Comparison of ENCODE assay signal across 20 cellular contexts in genomic region chr1:154621875-154622274, GRCh38. TPM values are rescaled to one million over a fixed set of nuclear protein-coding genes. Genes with fewer than 3 reads are reported as not detected.
DNase-seq lines count a peak whose midpoint lies in the region; ATAC-seq and TF ChIP-seq lines count a peak whose summit lies in the region.
"Had no signal": no experiment of that assay in that cellular context is flagged by ENCODE, and none has a peak within 500 bp of the region (broad histone marks: within the 10 kb centered on the region; RNA-seq: fewer than 3 reads in every experiment).

No MANE protein-coding gene starts in this region.

- no peaks in the 10 kb centered on the region for H3K9me2 ChIP-seq in GM23338 (ENCODE audit: insufficient read depth)

- H3K27me3 Mint-ChIP-seq in T-helper 1 cell treated with Interleukin-12 subunit alpha and Interleukin-12 subunit beta and Interleukin-4 antibody, amounts not matched to agents 30 μg/mL and 1 μg/mL, for 36 hours (ENCODE audit: low read depth): no peaks in the 10 kb centered on the region
- peaks cover 3% of the 10 kb centered on the region for H3K27me3 Mint-ChIP-seq in GM23338 (ENCODE audit: insufficient read depth, low read depth, poor library complexity)
- no peaks in the 10 kb centered on the region for H3K27me3 Mint-ChIP-seq in activated T-helper 17 cell treated with anti-CD3 and anti-CD28 coated beads, Interleukin-2, amount 50 U/mL, for 72 hours
- H3K27me3 Mint-ChIP-seq: stimulated activated naive CD8-positive, alpha-beta T cell treated with anti-CD3 and anti-CD28 coated beads, Interleukin-15, Interleukin-2, amounts not matched to agents 100 ng/mL and 50 ng/mL, for 24 hours had no signal

- TF ChIP-seq CTCF in GM23338 (conservative IDR thresholded peaks at IDR 0.05; ENCODE audit: low read depth in 2 of 2): no peak

- H3K4me3 ChIP-seq in GM23338: no peak overlapping the region
- H3K4me3 ChIP-seq: esophagus squamous epithelium, transverse colon had no signal

- H3K4me1 Mint-ChIP-seq in T-helper 1 cell treated with Interleukin-12 subunit alpha and Interleukin-12 subunit beta and Interleukin-4 antibody, amounts not matched to agents 30 μg/mL and 1 μg/mL, for 36 hours (ENCODE audit: low read depth): peaks cover 43% of the 10 kb centered on the region
- H3K4me1 Mint-ChIP-seq in GM23338: peaks cover 24% of the 10 kb centered on the region
- H3K4me1 Mint-ChIP-seq in activated T-helper 17 cell treated with anti-CD3 and anti-CD28 coated beads, Interleukin-2, amount 50 U/mL, for 72 hours: peaks cover 22% of the 10 kb centered on the region

- no peaks in the 10 kb centered on the region for H3F3A ChIP-seq in GM23338 (replicated peaks; ENCODE audit: low read depth)

- peaks cover 32% of the 10 kb centered on the region for H4K20me1 ChIP-seq in GM23338 (replicated peaks; ENCODE audit: insufficient read depth)

- H3K36me3 ChIP-seq in GM23338 (ENCODE audit: insufficient read depth): no peaks in the 10 kb centered on the region
- H3K36me3 ChIP-seq: transverse colon had no signal

- H3K4me1 ChIP-seq in GM23338 (ENCODE audit: insufficient read depth): peaks cover 14% of the 10 kb centered on the region

- H2AFZ ChIP-seq in GM23338: no peak overlapping the region

- H3K27ac Mint-ChIP-seq in T-helper 1 cell treated with Interleukin-12 subunit alpha and Interleukin-12 subunit beta and Interleukin-4 antibody, amounts not matched to agents 30 μg/mL and 1 μg/mL, for 36 hours: peak overlapping the region; percentile 68
- no peak overlapping the region for H3K27ac Mint-ChIP-seq in GM23338
- H3K27ac Mint-ChIP-seq in activated T-helper 17 cell treated with anti-CD3 and anti-CD28 coated beads, Interleukin-2, amount 50 U/mL, for 72 hours: peak overlapping the region; percentile 46
- H3K27ac Mint-ChIP-seq: stimulated activated naive CD8-positive, alpha-beta T cell treated with anti-CD3 and anti-CD28 coated beads, Interleukin-15, Interleukin-2, amounts not matched to agents 100 ng/mL and 50 ng/mL, for 24 hours; T-helper 2 cell treated with Interferon-gamma antibody and Interleukin-4, amounts not matched to agents 5 μg/mL and 100 μg/mL, for 36 hours had no signal

- no peak for DNase-seq in T-helper 1 cell
- no peak for DNase-seq in GM23338 (ENCODE audit: low spot score)
- no peak for DNase-seq in left ventricle myocardium superior
- DNase-seq in kidney glomerular epithelial cell (lab: John Stamatoyannopoulos, UW): no peak
- no peak for DNase-seq in NCI-H1930 (lab: John Stamatoyannopoulos, UW)
- DNase-seq: activated CD4-positive, CD25-positive, alpha-beta regulatory T cell treated with anti-CD3 and anti-CD28 coated beads, Interleukin-2, amount 50 U/mL, for 72 hours; central memory CD4-positive, alpha-beta T cell; DMS153; esophagus squamous epithelium; NCI-H1694; NCI-H345; SHP77; transverse colon had no signal

- H3K9me3 Mint-ChIP-seq in T-helper 1 cell treated with Interleukin-12 subunit alpha and Interleukin-12 subunit beta and Interleukin-4 antibody, amounts not matched to agents 30 μg/mL and 1 μg/mL, for 36 hours: no peaks in the 10 kb centered on the region
- H3K9me3 Mint-ChIP-seq in GM23338: no peaks in the 10 kb centered on the region
- no peaks in the 10 kb centered on the region for H3K9me3 Mint-ChIP-seq in activated T-helper 17 cell treated with anti-CD3 and anti-CD28 coated beads, Interleukin-2, amount 50 U/mL, for 72 hours
- H3K9me3 Mint-ChIP-seq: stimulated activated naive CD8-positive, alpha-beta T cell treated with anti-CD3 and anti-CD28 coated beads, Interleukin-15, Interleukin-2, amounts not matched to agents 100 ng/mL and 50 ng/mL, for 24 hours; T-helper 2 cell treated with Interferon-gamma antibody and Interleukin-4, amounts not matched to agents 5 μg/mL and 100 μg/mL, for 36 hours had no signal

- no peaks in the 10 kb centered on the region for H3K27me3 ChIP-seq in GM23338 (ENCODE audit: insufficient read depth)
- H3K27me3 ChIP-seq: esophagus squamous epithelium, transverse colon had no signal

- H3K4me2 ChIP-seq in GM23338: no peak overlapping the region

- peak overlapping the region; percentile 73 for H3K27ac ChIP-seq in GM23338 (ENCODE audit: low read depth)
- H3K27ac ChIP-seq: esophagus squamous epithelium, transverse colon had no signal

- intact Hi-C loops in left ventricle myocardium superior (cut with micrococcal nuclease): no loop called here

- H3K36me3 Mint-ChIP-seq in T-helper 1 cell treated with Interleukin-12 subunit alpha and Interleukin-12 subunit beta and Interleukin-4 antibody, amounts not matched to agents 30 μg/mL and 1 μg/mL, for 36 hours (ENCODE audit: low read depth): peaks cover 8% of the 10 kb centered on the region
- peaks cover 6% of the 10 kb centered on the region; the same call in 1 of the 3 replicates for H3K36me3 Mint-ChIP-seq in GM23338 (ENCODE audit: low read depth)
- H3K36me3 Mint-ChIP-seq in activated T-helper 17 cell treated with anti-CD3 and anti-CD28 coated beads, Interleukin-2, amount 50 U/mL, for 72 hours (ENCODE audit: low read depth): peaks cover 78% of the 10 kb centered on the region

- no peak overlapping the region for H3K4me3 Mint-ChIP-seq in T-helper 1 cell treated with Interleukin-12 subunit alpha and Interleukin-12 subunit beta and Interleukin-4 antibody, amounts not matched to agents 30 μg/mL and 1 μg/mL, for 36 hours
- H3K4me3 Mint-ChIP-seq in GM23338: no peak overlapping the region; the same call in 2 of the 3 replicates
- no peak overlapping the region for H3K4me3 Mint-ChIP-seq in activated T-helper 17 cell treated with anti-CD3 and anti-CD28 coated beads, Interleukin-2, amount 50 U/mL, for 72 hours
- H3K4me3 Mint-ChIP-seq: stimulated activated naive CD8-positive, alpha-beta T cell treated with anti-CD3 and anti-CD28 coated beads, Interleukin-15, Interleukin-2, amounts not matched to agents 100 ng/mL and 50 ng/mL, for 24 hours; T-helper 2 cell treated with Interferon-gamma antibody and Interleukin-4, amounts not matched to agents 5 μg/mL and 100 μg/mL, for 36 hours had no signal

- peaks cover 100% of the 10 kb centered on the region for H3K79me2 ChIP-seq in GM23338 (replicated peaks; ENCODE audit: insufficient read depth)

- ATAC-seq in GM23338 (peak; percentile 66), left ventricle myocardium superior (peak; percentile 33), HG03439 (IDR thresholded peaks at IDR 0.05; ENCODE audit: unreplicated experiment) (no peak)
- no peak for ATAC-seq in activated T-helper 17 cell treated with anti-CD3 and anti-CD28 coated beads, Interleukin-2, amount 50 U/mL, for 72 hours (replicated peaks)
- ATAC-seq: sciatic nerve had no signal

TF ChIP-seq in GM23338, 12 proteins besides CTCF, POLR2A, EP300 and RAD21 (continues in another document):
- TF ChIP-seq CREB1 (CRISPR knock-in tag; IDR thresholded peaks at IDR 0.05; ENCODE audit: low read depth) (no peak), ZNF114 (CRISPR knock-in tag; IDR thresholded peaks at IDR 0.05) (no peak), ZNF331 (CRISPR knock-in tag; IDR thresholded peaks at IDR 0.05; ENCODE audit: low read depth) (no peak), JUNB (IDR thresholded peaks at IDR 0.05; ENCODE audit: unreplicated experiment) (no peak), EZH2phosphoT487 (IDR thresholded peaks at IDR 0.05; ENCODE audit: unreplicated experiment) (no peak), EZH2 (IDR thresholded peaks at IDR 0.05; ENCODE audit: low read depth, unreplicated experiment) (no peak)

RNA-seq across cellular contexts. Expression of gene ADAR, which starts 13.9 kb away (rescaled TPM):
- total RNA-seq in GM23338 (2014; rRNA removed; shearing (Covaris generic)): 188 TPM in 2 replicates
- polyA plus RNA-seq in GM23338 (2016; fragmentation: Nextera tagmentation; extraction: Ambion mirVana): 80.0 and 96.4 TPM in 2 replicates
- 100 to 1,000 TPM; 185 to 213 TPM for total RNA-seq in activated T-helper 17 cell treated with anti-CD3 and anti-CD28 coated beads, Interleukin-2, amount 50 U/mL, for 72 hours
- total RNA-seq in left ventricle myocardium superior: 61.3 TPM

RNA-seq across cellular contexts. Expression of gene CHRNB2, which starts 54.3 kb away (rescaled TPM):
- total RNA-seq in GM23338 (2014; rRNA removed; shearing (Covaris generic)): 3.6 and 5.3 TPM in 2 replicates
- 0.73 and 0.92 TPM in 2 replicates for polyA plus RNA-seq in GM23338 (2016; fragmentation: Nextera tagmentation; extraction: Ambion mirVana)
- under 1 TPM in 1 of 2 donors, not detected in 1; 0.05 TPM for total RNA-seq in activated T-helper 17 cell treated with anti-CD3 and anti-CD28 coated beads, Interleukin-2, amount 50 U/mL, for 72 hours
- total RNA-seq in left ventricle myocardium superior: not detected
- total RNA-seq: A172 had no signal

Comparison
In these comparisons a context has a peak if more than half of its experiments do, and no peak if none do; other contexts are left out.
1. ATAC-seq: peak in GM23338 (single experiment) and left ventricle myocardium superior (single experiment); none in activated T-helper 17 cell treated with anti-CD3 and anti-CD28 coated beads, Interleukin-2, amount 50 U/mL, for 72 hours (single experiment) and HG03439 (single experiment).